10 cellular contexts compared by ENCODE assay signal in genomic region chr3:66398228-66399025, GRCh38.
DNase-seq lines count a peak whose midpoint lies in the region; ATAC-seq and TF ChIP-seq lines count a peak whose summit lies in the region.
"Had no signal": no experiment of that assay in that cellular context is flagged by ENCODE, and none has a peak within 500 bp of the region (broad histone marks: within the 10 kb centered on the region; RNA-seq: fewer than 3 reads in every experiment).

No MANE protein-coding gene starts in this region.

- no peak for ATAC-seq in activated T-cell treated with anti-CD3 and anti-CD28 coated beads, Interleukin-2, amount 50 U/mL, for 72 hours (replicated peaks in 1 of 2)
- ATAC-seq in activated T-cell treated with anti-CD3 and anti-CD28 coated beads, Interleukin-2, amount 50 U/mL, for 4 hours, result no peak
- ATAC-seq in T-cell (replicated peaks in 1 of 4), result no peak
- ATAC-seq in gastroesophageal sphincter, result no peak
- ATAC-seq in GM21528 (IDR thresholded peaks at IDR 0.05; ENCODE audit: low FRiP score, unreplicated experiment), result no peak

- H3K27ac Mint-ChIP-seq in activated T-cell treated with anti-CD3 and anti-CD28 coated beads, Interleukin-2, amount 50 U/mL, for 72 hours, result peak overlapping the region; percentile 89
- peak overlapping the region; percentile 3 to 5 for H3K27ac Mint-ChIP-seq in T-cell

- H3K4me3 Mint-ChIP-seq in activated T-cell treated with anti-CD3 and anti-CD28 coated beads, Interleukin-2, amount 50 U/mL, for 72 hours, result no peak overlapping the region
- H3K4me3 Mint-ChIP-seq in activated T-cell treated with anti-CD3 and anti-CD28 coated beads, Interleukin-2, amount 50 U/mL, for 4 hours, result no peak overlapping the region
- no peak overlapping the region for H3K4me3 Mint-ChIP-seq in T-cell

- H3K4me1 Mint-ChIP-seq in activated T-cell treated with anti-CD3 and anti-CD28 coated beads, Interleukin-2, amount 50 U/mL, for 72 hours (ENCODE audit: low read depth), result peaks cover 12% of the 10 kb centered on the region
- H3K4me1 Mint-ChIP-seq in activated T-cell treated with anti-CD3 and anti-CD28 coated beads, Interleukin-2, amount 50 U/mL, for 4 hours (ENCODE audit: low read depth), result peaks cover 20% of the 10 kb centered on the region
- peaks cover 19 to 20% (median 19%) of the 10 kb centered on the region in 3 donors for H3K4me1 Mint-ChIP-seq in T-cell

- H3K9me3 ChIP-seq in gastroesophageal sphincter, result no peaks in the 10 kb centered on the region

- H3K27ac ChIP-seq in gastroesophageal sphincter (peak overlapping the region in 3 of 4 donors; percentile 7 to 14 (median 8)), substantia nigra (ENCODE audit: low read depth, low read length, poor library complexity, severe bottlenecking) (peak overlapping the region; percentile 55)

- TF ChIP-seq CTCF in gastroesophageal sphincter (IDR thresholded peaks at IDR 0.05) (no peak), GM13977 (IDR thresholded peaks at IDR 0.05; ENCODE audit: extremely low read depth, insufficient read depth, missing control alignments) (no peak)

- no peak for TF ChIP-seq EP300 in gastroesophageal sphincter (IDR thresholded peaks at IDR 0.05)

- CTCF ChIA-PET in T-cell (lab: Charles Lee), result interaction anchor here in 1 of 2 donors (1.4 to 1.7 kb wide), 2 partner anchors 9 kb away, joined by 5 read pairs; no protein-coding TSS in a partner anchor

- POLR2A ChIA-PET in T-cell (lab: Charles Lee), result no interaction called here

- peaks cover 6 to 14% of the 10 kb centered on the region in 2 donors for H3K36me3 Mint-ChIP-seq in activated T-cell treated with anti-CD3 and anti-CD28 coated beads, Interleukin-2, amount 50 U/mL, for 72 hours (ENCODE audit: insufficient read depth in 2 of 2)
- peaks cover 30% of the 10 kb centered on the region for H3K36me3 Mint-ChIP-seq in activated T-cell treated with anti-CD3 and anti-CD28 coated beads, Interleukin-2, amount 50 U/mL, for 4 hours (ENCODE audit: insufficient read depth)
- H3K36me3 Mint-ChIP-seq in T-cell, result peaks cover 34% of the 10 kb centered on the region

- DNase-seq in activated T-cell treated with anti-CD3 and anti-CD28 coated beads, Interleukin-2, amount 50 U/mL, for 72 hours, result no peak
- DNase-seq in activated T-cell treated with anti-CD3 and anti-CD28 coated beads, Interleukin-2, amount 50 U/mL, for 4 hours, result no peak
- DNase-seq in T-cell, result no peak
- peak in 1 of 49 donors; percentile 32 for DNase-seq in substantia nigra (lab: John Stamatoyannopoulos, UW)
- no peak for DNase-seq in GM13977 (ENCODE audit: low spot score)
- DNase-seq in SKM-1 treated with dmso at 0.1 percent for 144 hours (lab: John Stamatoyannopoulos, UW; ENCODE audit: unreplicated experiment), result no peak
- DNase-seq: activated CD4-positive, alpha-beta T cell treated with anti-CD3 and anti-CD28 coated beads for 1 hour; stimulated activated CD8-positive, alpha-beta memory T cell treated with anti-CD3 and anti-CD28 coated beads, Interleukin-4, amount 100 ng/mL, for 48 hours had no signal

- H3K36me3 ChIP-seq in gastroesophageal sphincter, result peaks cover 0 to 86% of the 10 kb centered on the region in 2 donors

- H3K27me3 ChIP-seq in gastroesophageal sphincter, result no peaks in the 10 kb centered on the region

- peaks cover 0 to 74% (median 19%) of the 10 kb centered on the region in 3 donors for H3K4me1 ChIP-seq in gastroesophageal sphincter

- in situ Hi-C loops in GM13977 (cut with MboI; ENCODE audit: low pct_unique_long_range_greater_than_20kb, low sequenced_read_pairs, unreplicated experiment), result loop anchor here (25.0 kb wide), 1 partner anchor 111 kb away; no protein-coding TSS in a partner anchor

- no peak for TF ChIP-seq POLR2A in gastroesophageal sphincter (IDR thresholded peaks at IDR 0.05)

- H3K27me3 Mint-ChIP-seq in activated T-cell treated with anti-CD3 and anti-CD28 coated beads, Interleukin-2, amount 50 U/mL, for 72 hours (ENCODE audit: low read depth), result no peaks in the 10 kb centered on the region
- no peaks in the 10 kb centered on the region for H3K27me3 Mint-ChIP-seq in activated T-cell treated with anti-CD3 and anti-CD28 coated beads, Interleukin-2, amount 50 U/mL, for 4 hours (ENCODE audit: low read depth)
- no peaks in the 10 kb centered on the region for H3K27me3 Mint-ChIP-seq in T-cell

- no peaks in the 10 kb centered on the region for H3K9me3 Mint-ChIP-seq in activated T-cell treated with anti-CD3 and anti-CD28 coated beads, Interleukin-2, amount 50 U/mL, for 72 hours
- no peaks in the 10 kb centered on the region for H3K9me3 Mint-ChIP-seq in activated T-cell treated with anti-CD3 and anti-CD28 coated beads, Interleukin-2, amount 50 U/mL, for 4 hours
- no peaks in the 10 kb centered on the region for H3K9me3 Mint-ChIP-seq in T-cell

- H3K4me3 ChIP-seq in gastroesophageal sphincter, result no peak overlapping the region

- WGBS in gastroesophageal sphincter (ENCODE audit: low coverage in 1 of 2), 2 donors, result 83 to 85% methylated on average over 4 to 7 of the region's 9 CpGs
